9 cellular contexts compared by ENCODE assay signal in the genomic region with DNA sequence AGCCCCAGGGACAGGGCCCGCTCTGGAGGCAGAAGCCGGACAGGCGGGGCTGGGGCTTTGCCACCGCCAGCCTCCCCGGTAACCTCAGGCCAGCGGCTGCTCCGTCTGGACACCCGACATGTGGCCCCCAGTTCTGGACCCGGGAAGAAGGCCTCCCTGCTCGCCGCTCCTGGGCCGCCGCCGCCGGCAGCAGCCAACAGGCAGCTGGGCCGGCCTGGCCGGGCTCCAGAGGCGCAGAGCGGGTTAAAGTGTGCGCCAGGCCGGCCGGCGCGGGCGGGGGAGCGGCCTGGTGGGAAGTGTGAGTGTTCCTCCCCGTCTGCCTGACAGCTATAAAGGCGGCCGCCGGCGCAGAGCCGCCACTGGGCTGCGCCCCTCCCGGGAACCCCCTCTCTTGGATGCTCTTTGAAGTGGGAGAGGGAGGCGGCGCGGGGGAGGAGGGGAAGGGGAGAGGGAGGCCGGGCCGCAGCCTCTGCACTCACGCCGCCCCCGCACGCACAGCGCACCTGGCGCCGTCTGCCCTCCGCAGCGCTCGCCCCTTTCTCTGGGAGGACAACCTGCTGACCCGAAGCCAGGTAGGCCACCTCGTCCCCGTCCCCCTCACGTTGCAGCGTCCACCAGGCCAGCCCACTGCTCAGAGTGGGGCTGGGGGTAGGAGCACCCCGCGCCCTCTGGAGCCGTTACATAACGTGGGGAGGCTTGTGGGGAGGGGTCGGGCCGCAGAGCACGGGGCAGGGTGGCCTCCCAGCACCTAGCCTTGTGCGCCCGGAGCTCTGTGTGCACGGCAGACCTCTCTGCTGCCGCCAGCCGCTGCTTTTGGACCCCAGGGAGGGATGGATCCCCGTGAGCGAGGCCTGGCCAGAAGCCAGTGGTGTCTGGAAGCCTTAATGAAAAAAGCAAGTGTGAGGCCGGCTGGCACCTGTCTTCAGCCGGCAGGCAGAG. TPM values are rescaled to one million over a fixed set of nuclear protein-coding genes. Genes with fewer than 3 reads are reported as not detected.
DNase-seq lines count a peak whose midpoint lies in the region; ATAC-seq, FAIRE-seq and TF ChIP-seq lines count a peak whose summit lies in the region.
"Had no signal": no experiment of that assay in that cellular context is flagged by ENCODE, and none has a peak within 500 bp of the region (broad histone marks: within the 10 kb centered on the region; RNA-seq: fewer than 3 reads in every experiment).

A gene (plus strand): TSS at position 359 of the 939 bp plus-strand sequence. CDS start 2,009 bp downstream, outside the sequence.

- H3K9me3 ChIP-seq in adrenal gland (replicated peaks in 1 of 3) (no peaks in the 10 kb centered on the region), iPS-18a (ENCODE audit: control insufficient read depth, low read depth, low read length) (no peaks in the 10 kb centered on the region), skeletal muscle satellite cell (replicated peaks; ENCODE audit: low read length) (no peaks in the 10 kb centered on the region)

- ATAC-seq in HG03159 (IDR thresholded peaks at IDR 0.05; ENCODE audit: unreplicated experiment) (no peak), HG03342 (IDR thresholded peaks at IDR 0.05; ENCODE audit: unreplicated experiment) (no peak)

- H3K27ac ChIP-seq in adrenal gland: peak within 1 kb of the TSS in 4 of 5 donors; percentile 10 to 85 (median 70)
- H3K27ac ChIP-seq in iPS-18a (ENCODE audit: low read length): no peak within 1 kb of the TSS

- H3K4me2 ChIP-seq in skeletal muscle satellite cell (ENCODE audit: low read length): peak within 1 kb of the TSS; percentile 59

- WGBS in adrenal gland, 4 donors: 6 to 12% (median 9%) methylated on average over 43 to 70 of the region's 70 CpGs; no CpG with 5 or more reads in 1 of the 4 donors

- H3K9ac ChIP-seq in iPS-18a (ENCODE audit: low read length) (no peak within 1 kb of the TSS), skeletal muscle satellite cell (ENCODE audit: low read depth, low read length) (peak within 1 kb of the TSS; percentile 21)

- TF ChIP-seq POLR2A in adrenal gland (IDR thresholded peaks at IDR 0.05) (peak in 1 of 2 donors; percentile 14), H54 (IDR thresholded peaks at IDR 0.05; ENCODE audit: low read depth, low read length) (no peak)

- H3K4me3 ChIP-seq in adrenal gland (peak within 1 kb of the TSS in 3 of 4 donors; percentile 18 to 45 (median 23)), iPS-18a (ENCODE audit: low read length) (peak within 1 kb of the TSS; percentile 49), skeletal muscle satellite cell (ENCODE audit: low read length) (peak within 1 kb of the TSS; percentile 45)

- intact Hi-C loops in adrenal gland (cut with DNase I): loop anchor here in 1 of 2 donors (10.0 kb wide), 1 partner anchor 190 kb away; no protein-coding TSS in a partner anchor

- H3K4me1 ChIP-seq in adrenal gland (replicated peaks in 1 of 2): peaks cover 7 to 37% of the 10 kb centered on the region in 2 donors
- H3K4me1 ChIP-seq in iPS-18a (ENCODE audit: control insufficient read depth, low read depth, low read length): peaks cover 7% of the 10 kb centered on the region
- H3K4me1 ChIP-seq in skeletal muscle satellite cell (ENCODE audit: control insufficient read depth, insufficient read depth, low read length): peaks cover 9% of the 10 kb centered on the region

- H3K36me3 ChIP-seq in adrenal gland (replicated peaks in 1 of 2): no peaks in the 10 kb centered on the region
- H3K36me3 ChIP-seq in iPS-18a (ENCODE audit: control insufficient read depth, low read depth, low read length): no peaks in the 10 kb centered on the region
- no peaks in the 10 kb centered on the region for H3K36me3 ChIP-seq in skeletal muscle satellite cell (ENCODE audit: insufficient read depth, low read length)

- TF ChIP-seq CTCF in adrenal gland (IDR thresholded peaks at IDR 0.05): no peak

- no peak for FAIRE-seq in H54 (lab: Jason Lieb, UNC)
- FAIRE-seq: keratinocyte had no signal

- DNase-seq in ELF-1 (ENCODE audit: low read depth, low spot score): peak; percentile 73
- DNase-seq in NCI-H2171 treated with DMSO at 0.1 percent for 48 hours (lab: John Stamatoyannopoulos, UW): peak; percentile 96
- DNase-seq in adrenal gland: peak; percentile 56 to 81 (median 67)
- DNase-seq in H54 (ENCODE audit: insufficient read length, low spot score): no peak

- peaks cover 4% of the 10 kb centered on the region for H3K27me3 ChIP-seq in adrenal gland
- peaks cover 31% of the 10 kb centered on the region for H3K27me3 ChIP-seq in iPS-18a (ENCODE audit: control insufficient read depth, insufficient read depth, low read length)
- peaks cover 77% of the 10 kb centered on the region for H3K27me3 ChIP-seq in skeletal muscle satellite cell (ENCODE audit: control insufficient read depth, insufficient read depth, low read length)

RNA-seq across cellular contexts. Expression of the gene that starts here (rescaled TPM):
- 100 to 1,000 TPM in 2 of 8 donors, 10 to 100 TPM in 6; 23.5 to 138 (median 70.9) TPM for total RNA-seq in adrenal gland
- 100 to 1,000 TPM in 1 of 3 donors, 10 to 100 TPM in 1, 1 to 10 TPM in 1; 4.1 to 108 (median 35.3) TPM for polyA plus RNA-seq in adrenal gland
- total RNA-seq in skeletal muscle satellite cell (2012; rRNA removed): under 0.01 and 0.44 TPM in 2 replicates
- polyA plus RNA-seq: keratinocyte had no signal
